ENCODE assay signal across 36 cellular contexts in the genomic region with DNA sequence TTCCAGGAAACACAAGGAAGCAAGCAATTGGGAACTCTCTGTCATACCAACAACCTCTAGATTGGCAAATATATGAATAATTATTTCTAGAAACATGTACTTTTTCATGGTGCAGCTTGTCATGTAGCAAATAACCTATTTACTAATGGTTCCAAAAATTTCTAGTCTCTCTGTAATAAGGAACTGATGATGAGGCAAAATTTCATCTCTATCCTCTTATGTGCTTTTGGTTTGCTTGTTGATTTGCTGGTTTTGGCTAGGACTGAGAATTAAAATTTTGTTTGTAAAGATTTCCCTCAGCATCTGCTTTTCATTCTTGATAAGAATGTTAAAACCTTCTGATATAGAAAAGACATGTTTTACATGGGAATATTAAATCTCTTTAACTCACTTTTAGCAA.
"Had no signal": no experiment of that assay in that cellular context is flagged by ENCODE, and none has a peak within 500 bp of the region (broad histone marks: within the 10 kb centered on the region; RNA-seq: fewer than 3 reads in every experiment).

No MANE protein-coding gene starts in this region.

- H3K36me3 ChIP-seq: MG63 had no signal

- H3K27me3 ChIP-seq: MG63 had no signal

- H3K9me3 ChIP-seq: MG63 had no signal

- H3K4me3 ChIP-seq: MG63 had no signal

- DNase-seq: Kasumi-1, MG63, MM.1S, MV-4-11, NCI-H1048, NCI-H1092, NCI-H1092 treated with DMSO at 0.1 percent for 48 hours, NCI-H1105, NCI-H1105 treated with DMSO at 0.1 percent for 48 hours, NCI-H1417, NCI-H1417 treated with DMSO at 0.1 percent for 48 hours, NCI-H1436, NCI-H1436 treated with DMSO at 0.1 percent for 48 hours, NCI-H146, NCI-H1694, NCI-H1694 treated with DMSO at 0.1 percent for 48 hours, NCI-H187, NCI-H187 treated with DMSO at 0.1 percent for 48 hours, NCI-H1930, NCI-H2029, NCI-H2029 treated with DMSO at 0.1 percent for 48 hours, NCI-H2081, NCI-H2081 treated with DMSO at 0.1 percent for 48 hours, NCI-H2107, NCI-H2171, NCI-H2171 treated with DMSO at 0.1 percent for 48 hours, NCI-H2227 treated with DMSO at 0.1 percent for 48 hours, NCI-H226, NCI-H345, NCI-H446, NCI-H446 treated with DMSO at 0.1 percent for 48 hours, NCI-H510A, NCI-H510A treated with DMSO at 0.1 percent for 48 hours, NCI-H524, NCI-H524 treated with DMSO at 0.1 percent for 48 hours, NCI-H526 had no signal
